10 cellular contexts compared by ENCODE assay signal in genomic region chr6:63537126-63537958, GRCh38. TPM values are rescaled to one million over a fixed set of nuclear protein-coding genes. Genes with fewer than 3 reads are reported as not detected.
DNase-seq lines count a peak whose midpoint lies in the region; ATAC-seq and TF ChIP-seq lines count a peak whose summit lies in the region.
"Had no signal": no experiment of that assay in that cellular context is flagged by ENCODE, and none has a peak within 500 bp of the region (broad histone marks: within the 10 kb centered on the region; RNA-seq: fewer than 3 reads in every experiment).

No MANE protein-coding gene starts in this region.

- ATAC-seq in HG02870 (IDR thresholded peaks at IDR 0.05; ENCODE audit: unreplicated experiment): peak; percentile 55
- no peak for ATAC-seq in Right ventricle myocardium inferior
- no peak for ATAC-seq in activated CD8-positive, alpha-beta memory T cell treated with anti-CD3 and anti-CD28 coated beads, Interleukin-2, amount 10 ng/mL, durations not matched to agents 7 days and 5 days

- no peak for TF ChIP-seq CTCF in type B pancreatic cell (conservative IDR thresholded peaks at IDR 0.05)

- H3K36me3 Mint-ChIP-seq in type B pancreatic cell: no peaks in the 10 kb centered on the region
- peaks cover 1% of the 10 kb centered on the region for H3K36me3 Mint-ChIP-seq in activated CD8-positive, alpha-beta memory T cell treated with anti-CD3 and anti-CD28 coated beads, Interleukin-2, amount 10 ng/mL, durations not matched to agents 7 days and 5 days
- H3K36me3 Mint-ChIP-seq: neural progenitor cell had no signal

- H3K27me3 Mint-ChIP-seq in type B pancreatic cell: peaks cover 3% of the 10 kb centered on the region
- H3K27me3 Mint-ChIP-seq in activated CD8-positive, alpha-beta memory T cell treated with anti-CD3 and anti-CD28 coated beads, Interleukin-2, amount 10 ng/mL, durations not matched to agents 7 days and 5 days: peaks cover 28% of the 10 kb centered on the region

- H3K9me3 Mint-ChIP-seq in type B pancreatic cell: peaks cover under 1% of the 10 kb centered on the region
- no peaks in the 10 kb centered on the region for H3K9me3 Mint-ChIP-seq in activated CD8-positive, alpha-beta memory T cell treated with anti-CD3 and anti-CD28 coated beads, Interleukin-2, amount 10 ng/mL, durations not matched to agents 7 days and 5 days (ENCODE audit: low read depth)
- H3K9me3 Mint-ChIP-seq: neural progenitor cell had no signal

- H3K4me1 Mint-ChIP-seq in type B pancreatic cell (ENCODE audit: unreplicated experiment): no peaks in the 10 kb centered on the region
- no peaks in the 10 kb centered on the region for H3K4me1 Mint-ChIP-seq in activated CD8-positive, alpha-beta memory T cell treated with anti-CD3 and anti-CD28 coated beads, Interleukin-2, amount 10 ng/mL, durations not matched to agents 7 days and 5 days
- H3K4me1 Mint-ChIP-seq: neural progenitor cell had no signal

- H3K4me3 Mint-ChIP-seq in type B pancreatic cell: no peak overlapping the region
- H3K4me3 Mint-ChIP-seq in activated CD8-positive, alpha-beta memory T cell treated with anti-CD3 and anti-CD28 coated beads, Interleukin-2, amount 10 ng/mL, durations not matched to agents 7 days and 5 days: no peak overlapping the region
- H3K4me3 Mint-ChIP-seq: neural progenitor cell had no signal

- H3K27ac Mint-ChIP-seq in type B pancreatic cell: peak overlapping the region; percentile 51
- H3K27ac Mint-ChIP-seq in activated CD8-positive, alpha-beta memory T cell treated with anti-CD3 and anti-CD28 coated beads, Interleukin-2, amount 10 ng/mL, durations not matched to agents 7 days and 5 days: no peak overlapping the region
- H3K27ac Mint-ChIP-seq: neural progenitor cell had no signal

- DNase-seq in NCI-H146 (lab: John Stamatoyannopoulos, UW): peak; percentile 29
- DNase-seq in NCI-H146 treated with DMSO at 0.1 percent for 48 hours (lab: John Stamatoyannopoulos, UW; ENCODE audit: unreplicated experiment): no peak
- peak; percentile 11 for DNase-seq in SKM-1 (lab: John Stamatoyannopoulos, UW; ENCODE audit: unreplicated experiment)
- no peak for DNase-seq in type B pancreatic cell (ENCODE audit: extremely low spot score, unreplicated experiment)
- DNase-seq in Right ventricle myocardium inferior (ENCODE audit: missing footprints): no peak
- no peak for DNase-seq in 8988T
- DNase-seq in activated CD8-positive, alpha-beta memory T cell treated with anti-CD3 and anti-CD28 coated beads, Interleukin-2, amount 10 ng/mL, durations not matched to agents 7 days and 5 days: no peak
- DNase-seq: activated effector memory CD4-positive, alpha-beta T cell treated with anti-CD3 and anti-CD28 coated beads, Interleukin-2, amount 50 U/mL, for 16 hours had no signal

- CTCF ChIA-PET in activated CD8-positive, alpha-beta memory T cell treated with anti-CD3 and anti-CD28 coated beads, Interleukin-2, amount 10 ng/mL, durations not matched to agents 7 days and 5 days (lab: Charles Lee): no interaction called here

- intact Hi-C loops in Right ventricle myocardium inferior (cut with DNase I): no loop called here

RNA-seq across cellular contexts. Expression of gene PTP4A1, which starts 34.9 kb away (rescaled TPM):
- total RNA-seq in type B pancreatic cell (ENCODE audit: low replicate concordance) (85.6 and 133 TPM in 2 replicates), Right ventricle myocardium inferior (32.5 TPM)
- 10 to 100 TPM; 63.6 to 70.2 TPM for total RNA-seq in activated CD8-positive, alpha-beta memory T cell treated with anti-CD3 and anti-CD28 coated beads, Interleukin-2, amount 10 ng/mL, durations not matched to agents 7 days and 5 days

Comparison
In these comparisons a context has a peak if more than half of its experiments do, and no peak if none do; other contexts are left out.
1. DNase-seq: peak in NCI-H146 (single experiment) and SKM-1 (single experiment); none in NCI-H146 treated with DMSO at 0.1 percent for 48 hours (single experiment), type B pancreatic cell (single experiment), Right ventricle myocardium inferior (single experiment), 8988T (single experiment) and activated CD8-positive, alpha-beta memory T cell treated with anti-CD3 and anti-CD28 coated beads, Interleukin-2, amount 10 ng/mL, durations not matched to agents 7 days and 5 days (single experiment).